ENCODE assay signal across 1 cellular context in the genomic region with DNA sequence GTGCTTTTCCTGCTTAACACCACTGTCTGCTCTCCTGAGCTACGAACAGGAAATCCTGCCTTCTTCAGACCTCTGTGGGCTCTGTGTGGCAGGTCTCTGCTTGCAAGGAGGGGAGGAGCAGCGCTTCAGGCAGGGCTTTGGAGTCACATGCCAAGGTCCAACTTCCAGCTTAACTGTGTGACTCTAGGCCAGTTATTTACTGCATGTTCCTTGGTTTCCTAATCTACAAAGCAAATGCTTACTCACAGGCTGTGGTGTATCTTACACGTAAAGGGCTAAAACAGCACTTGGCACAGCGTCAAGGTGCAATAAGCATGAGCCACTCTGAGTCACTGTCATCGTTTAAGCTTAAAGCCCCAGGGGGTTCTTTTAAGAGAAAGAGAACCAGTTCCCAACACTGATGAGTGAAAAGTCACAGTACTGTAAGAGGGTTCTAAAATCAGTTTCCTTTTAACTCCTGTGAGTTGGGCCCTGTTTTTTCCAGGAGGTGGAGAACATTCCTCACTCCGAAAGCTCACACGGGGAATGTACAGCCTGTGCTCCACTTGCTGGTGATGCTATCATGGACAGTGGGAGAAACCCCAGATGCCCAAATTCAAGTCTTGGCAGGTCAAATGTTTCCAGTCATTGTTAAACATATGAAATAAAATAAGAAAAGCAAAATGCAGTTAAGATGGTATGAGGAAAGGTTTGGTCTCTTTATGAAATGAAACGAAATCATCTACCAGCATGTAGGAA.
TF ChIP-seq lines count a peak whose summit lies in the region.

No MANE protein-coding gene starts in this region.

TF ChIP-seq in liver, 16 proteins besides CTCF, POLR2A, EP300 and RAD21 (continued from another document):
- TF ChIP-seq ZBTB33 (IDR thresholded peaks at IDR 0.05): peak; percentile 89
- TF ChIP-seq FOXA2 (IDR thresholded peaks at IDR 0.05): peak; percentile 92
- TF ChIP-seq TAF1 (conservative IDR thresholded peaks at IDR 0.05): peak; percentile 72
- TF ChIP-seq FOXA1 (IDR thresholded peaks at IDR 0.05): peak; percentile 79
- peak; percentile 84 to 93 for TF ChIP-seq JUND (IDR thresholded peaks at IDR 0.05)
- TF ChIP-seq, protein P1, sequence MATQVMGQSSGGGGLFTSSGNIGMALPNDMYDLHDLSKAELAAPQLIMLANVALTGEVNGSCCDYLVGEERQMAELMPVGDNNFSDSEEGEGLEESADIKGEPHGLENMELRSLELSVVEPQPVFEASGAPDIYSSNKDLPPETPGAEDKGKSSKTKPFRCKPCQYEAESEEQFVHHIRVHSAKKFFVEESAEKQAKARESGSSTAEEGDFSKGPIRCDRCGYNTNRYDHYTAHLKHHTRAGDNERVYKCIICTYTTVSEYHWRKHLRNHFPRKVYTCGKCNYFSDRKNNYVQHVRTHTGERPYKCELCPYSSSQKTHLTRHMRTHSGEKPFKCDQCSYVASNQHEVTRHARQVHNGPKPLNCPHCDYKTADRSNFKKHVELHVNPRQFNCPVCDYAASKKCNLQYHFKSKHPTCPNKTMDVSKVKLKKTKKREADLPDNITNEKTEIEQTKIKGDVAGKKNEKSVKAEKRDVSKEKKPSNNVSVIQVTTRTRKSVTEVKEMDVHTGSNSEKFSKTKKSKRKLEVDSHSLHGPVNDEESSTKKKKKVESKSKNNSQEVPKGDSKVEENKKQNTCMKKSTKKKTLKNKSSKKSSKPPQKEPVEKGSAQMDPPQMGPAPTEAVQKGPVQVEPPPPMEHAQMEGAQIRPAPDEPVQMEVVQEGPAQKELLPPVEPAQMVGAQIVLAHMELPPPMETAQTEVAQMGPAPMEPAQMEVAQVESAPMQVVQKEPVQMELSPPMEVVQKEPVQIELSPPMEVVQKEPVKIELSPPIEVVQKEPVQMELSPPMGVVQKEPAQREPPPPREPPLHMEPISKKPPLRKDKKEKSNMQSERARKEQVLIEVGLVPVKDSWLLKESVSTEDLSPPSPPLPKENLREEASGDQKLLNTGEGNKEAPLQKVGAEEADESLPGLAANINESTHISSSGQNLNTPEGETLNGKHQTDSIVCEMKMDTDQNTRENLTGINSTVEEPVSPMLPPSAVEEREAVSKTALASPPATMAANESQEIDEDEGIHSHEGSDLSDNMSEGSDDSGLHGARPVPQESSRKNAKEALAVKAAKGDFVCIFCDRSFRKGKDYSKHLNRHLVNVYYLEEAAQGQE (IDR thresholded peaks at IDR 0.05): peak; percentile 76
- TF ChIP-seq NR2F2 (IDR thresholded peaks at IDR 0.05): peak; percentile 75
TF ChIP-seq in liver: peak in this region for 15.
